8 cellular contexts compared by ENCODE assay signal in genomic region chr17:34420254-34420766, GRCh38. TPM values are rescaled to one million over a fixed set of nuclear protein-coding genes. Genes with fewer than 3 reads are reported as not detected.
A peak's percentile ranks its signal among the peaks of the same experiment; 100 is the strongest.
DNase-seq lines count a peak whose midpoint lies in the region; ATAC-seq, FAIRE-seq and TF ChIP-seq lines count a peak whose summit lies in the region.

No MANE protein-coding gene starts in this region.

- CTCF ChIA-PET in HEK293 (lab: Yijun Ruan, JAX), result interaction anchor here (0.6 to 2.7 kb wide), 39 partner anchors 9 to 1484 kb away, joined by 3 to 11 read pairs (median 3); partner anchors contain the start of gene CCL11
- CTCF ChIA-PET in activated CD8-positive, alpha-beta memory T cell treated with anti-CD3 and anti-CD28 coated beads, Interleukin-2, amount 10 ng/mL, durations not matched to agents 7 days and 5 days (lab: Charles Lee), result interaction anchor here (0.6 to 7.8 kb wide), 31 partner anchors 9 to 723 kb away, joined by 3 to 52 read pairs (median 3); partner anchors contain the start of genes CCL1 and RAD51D
- CTCF ChIA-PET in endothelial cell of umbilical vein (lab: Charles Lee), result interaction anchor here (0.6 to 5.2 kb wide), 35 partner anchors 8 to 1119 kb away, joined by 3 to 44 read pairs (median 4); partner anchors contain the start of gene RAD51D

- H3K4me3 ChIP-seq in HEK293 (ENCODE audit: low read depth, low read length) (no peak overlapping the region), endothelial cell of umbilical vein (replicated peaks in 1 of 3; ENCODE audit: insufficient read depth in 1 of 3, low read depth in 1 of 3, low read length in 3 of 3) (no peak overlapping the region)

- peak; percentile 80 for DNase-seq in Ammon's horn (ENCODE audit: low spot score)
- DNase-seq in NOMO-1 (lab: John Stamatoyannopoulos, UW; ENCODE audit: unreplicated experiment in 2 of 2), result peak; percentile 34 to 60
- peak; percentile 75 for DNase-seq in activated CD8-positive, alpha-beta memory T cell treated with anti-CD3 and anti-CD28 coated beads, Interleukin-2, amount 10 ng/mL, durations not matched to agents 7 days and 5 days
- DNase-seq in endothelial cell of umbilical vein (ENCODE audit: low read depth, low spot score), result peak; percentile 78
- DNase-seq in naive thymus-derived CD8-positive, alpha-beta T cell, result peak; percentile 29 to 78 (median 58)
- DNase-seq in stimulated activated CD8-positive, alpha-beta memory T cell treated with anti-CD3 and anti-CD28 coated beads, Interleukin-7, amount 100 ng/mL, for 48 hours (ENCODE audit: extremely low read depth in 1 of 2, low read depth in 1 of 2), result peak; percentile 20 to 42

- no peak overlapping the region for H3K27ac ChIP-seq in HEK293 (ENCODE audit: extremely low read depth, low read depth, low read length)
- no peak overlapping the region for H3K27ac ChIP-seq in endothelial cell of umbilical vein (ENCODE audit: insufficient read depth, low read depth, low read length)

- no peaks in the 10 kb centered on the region for H3K9me3 Mint-ChIP-seq in activated CD8-positive, alpha-beta memory T cell treated with anti-CD3 and anti-CD28 coated beads, Interleukin-2, amount 10 ng/mL, durations not matched to agents 7 days and 5 days (ENCODE audit: low read depth)
- H3K9me3 Mint-ChIP-seq in naive thymus-derived CD8-positive, alpha-beta T cell, result no peaks in the 10 kb centered on the region

- POLR2A ChIA-PET in HEK293 (lab: Yijun Ruan, JAX), result no interaction called here
- POLR2A ChIA-PET in endothelial cell of umbilical vein (lab: Charles Lee), result no interaction called here
- POLR2A ChIA-PET in naive thymus-derived CD8-positive, alpha-beta T cell (lab: Charles Lee), result interaction anchor here (1.2 kb wide), 1 partner anchor 218 kb away, joined by 3 read pairs; no protein-coding TSS in a partner anchor

- no peaks in the 10 kb centered on the region for H3K4me1 ChIP-seq in HEK293 (ENCODE audit: control insufficient read depth, insufficient read depth, low read length)
- no peaks in the 10 kb centered on the region for H3K4me1 ChIP-seq in endothelial cell of umbilical vein (ENCODE audit: control insufficient read depth, extremely low read depth, insufficient read depth, low read length)

- BruUV-seq in endothelial cell of umbilical vein (replicated peaks; lab: Mats Ljungman, UMichigan), result no TSS peak

- intact Hi-C loops in endothelial cell of umbilical vein (cut with micrococcal nuclease), result loop anchor here (1.0 kb wide), 5 partner anchors 99 to 699 kb away; partner anchors contain the start of gene RAD51D

- TF ChIP-seq CTCF in HEK293 (tag by site-specific recombination; IDR thresholded peaks at IDR 0.05), result peak; percentile 73
- TF ChIP-seq CTCF in endothelial cell of umbilical vein (IDR thresholded peaks at IDR 0.05; ENCODE audit: extremely low read depth in 1 of 2, insufficient read depth in 1 of 2, low read depth in 1 of 2, low read length in 2 of 2), result peak; percentile 88 to 93

- peaks cover 25 to 26% of the 10 kb centered on the region in 2 experiments for H3K27me3 ChIP-seq in endothelial cell of umbilical vein (ENCODE audit: control insufficient read depth in 2 of 2, insufficient read depth in 2 of 2, low read length in 2 of 2)

- no peaks in the 10 kb centered on the region for H3K4me1 Mint-ChIP-seq in activated CD8-positive, alpha-beta memory T cell treated with anti-CD3 and anti-CD28 coated beads, Interleukin-2, amount 10 ng/mL, durations not matched to agents 7 days and 5 days
- peaks cover 2 to 6% (median 2%) of the 10 kb centered on the region in 4 donors for H3K4me1 Mint-ChIP-seq in naive thymus-derived CD8-positive, alpha-beta T cell

- dilution Hi-C loops in endothelial cell of umbilical vein (cut with MboI; ENCODE audit: extremely low pct_ligation_motif_present, low sequenced_read_pairs), result no loop called here

- H3K9me3 ChIP-seq in HEK293 (ENCODE audit: control insufficient read depth, insufficient read depth, low read depth, low read length) (no peaks in the 10 kb centered on the region), endothelial cell of umbilical vein (replicated peaks; ENCODE audit: control insufficient read depth, insufficient read depth, low read length) (no peaks in the 10 kb centered on the region)

- H3K36me3 ChIP-seq in HEK293 (ENCODE audit: control insufficient read depth in 2 of 2, insufficient read depth in 1 of 2, low read length in 2 of 2) (no peaks in the 10 kb centered on the region), endothelial cell of umbilical vein (ENCODE audit: control insufficient read depth in 2 of 2, extremely low read depth in 1 of 2, insufficient read depth in 2 of 2, low read length in 2 of 2) (no peaks in the 10 kb centered on the region)

- H3K4me2 ChIP-seq in endothelial cell of umbilical vein (ENCODE audit: insufficient read depth, low read length), result no peak overlapping the region

- no peak overlapping the region for H3K9ac ChIP-seq in endothelial cell of umbilical vein (replicated peaks; ENCODE audit: extremely low read depth, insufficient read depth, low read length)

- no peaks in the 10 kb centered on the region for H3K36me3 Mint-ChIP-seq in activated CD8-positive, alpha-beta memory T cell treated with anti-CD3 and anti-CD28 coated beads, Interleukin-2, amount 10 ng/mL, durations not matched to agents 7 days and 5 days
- no peaks in the 10 kb centered on the region for H3K36me3 Mint-ChIP-seq in naive thymus-derived CD8-positive, alpha-beta T cell

- no peak for TF ChIP-seq POLR2A in endothelial cell of umbilical vein (IDR thresholded peaks at IDR 0.05; ENCODE audit: low read depth, low read length)

- no peak overlapping the region for H3K4me3 Mint-ChIP-seq in activated CD8-positive, alpha-beta memory T cell treated with anti-CD3 and anti-CD28 coated beads, Interleukin-2, amount 10 ng/mL, durations not matched to agents 7 days and 5 days
- H3K4me3 Mint-ChIP-seq in naive thymus-derived CD8-positive, alpha-beta T cell, result no peak overlapping the region

- ATAC-seq in activated CD8-positive, alpha-beta memory T cell treated with anti-CD3 and anti-CD28 coated beads, Interleukin-2, amount 10 ng/mL, durations not matched to agents 7 days and 5 days, result peak; percentile 45
- ATAC-seq in naive thymus-derived CD8-positive, alpha-beta T cell, result peak in 1 of 2 donors; percentile 50
- no peak for ATAC-seq in GM18909 (IDR thresholded peaks at IDR 0.05; ENCODE audit: poor library complexity, unreplicated experiment)

- H4K20me1 ChIP-seq in endothelial cell of umbilical vein (replicated peaks; ENCODE audit: control insufficient read depth, extremely low read depth, insufficient read depth, low read length), result no peaks in the 10 kb centered on the region

- FAIRE-seq in endothelial cell of umbilical vein (lab: Jason Lieb, UNC), result peak; percentile 95

- no peak overlapping the region for H3K27ac Mint-ChIP-seq in activated CD8-positive, alpha-beta memory T cell treated with anti-CD3 and anti-CD28 coated beads, Interleukin-2, amount 10 ng/mL, durations not matched to agents 7 days and 5 days
- H3K27ac Mint-ChIP-seq in naive thymus-derived CD8-positive, alpha-beta T cell, result no peak overlapping the region

- H2AFZ ChIP-seq in endothelial cell of umbilical vein (ENCODE audit: low read depth, low read length), result no peak overlapping the region

- no peaks in the 10 kb centered on the region for H3K9me1 ChIP-seq in endothelial cell of umbilical vein (replicated peaks; ENCODE audit: control insufficient read depth, extremely low read depth, insufficient read depth, low read length)

- H3K79me2 ChIP-seq in endothelial cell of umbilical vein (ENCODE audit: control insufficient read depth, insufficient read depth, low read length), result no peaks in the 10 kb centered on the region

- peaks cover 60% of the 10 kb centered on the region for H3K27me3 Mint-ChIP-seq in activated CD8-positive, alpha-beta memory T cell treated with anti-CD3 and anti-CD28 coated beads, Interleukin-2, amount 10 ng/mL, durations not matched to agents 7 days and 5 days
- peaks cover 19 to 39% (median 34%) of the 10 kb centered on the region in 5 donors for H3K27me3 Mint-ChIP-seq in naive thymus-derived CD8-positive, alpha-beta T cell

TF ChIP-seq in HEK293, 187 proteins besides CTCF, POLR2A, EP300 and RAD21 (continues in another document):
- TF ChIP-seq SP2 (tag by site-specific recombination; IDR thresholded peaks at IDR 0.05) (no peak), ZNF184 (tag by site-specific recombination; IDR thresholded peaks at IDR 0.05) (no peak)
- TF ChIP-seq, protein P1, sequence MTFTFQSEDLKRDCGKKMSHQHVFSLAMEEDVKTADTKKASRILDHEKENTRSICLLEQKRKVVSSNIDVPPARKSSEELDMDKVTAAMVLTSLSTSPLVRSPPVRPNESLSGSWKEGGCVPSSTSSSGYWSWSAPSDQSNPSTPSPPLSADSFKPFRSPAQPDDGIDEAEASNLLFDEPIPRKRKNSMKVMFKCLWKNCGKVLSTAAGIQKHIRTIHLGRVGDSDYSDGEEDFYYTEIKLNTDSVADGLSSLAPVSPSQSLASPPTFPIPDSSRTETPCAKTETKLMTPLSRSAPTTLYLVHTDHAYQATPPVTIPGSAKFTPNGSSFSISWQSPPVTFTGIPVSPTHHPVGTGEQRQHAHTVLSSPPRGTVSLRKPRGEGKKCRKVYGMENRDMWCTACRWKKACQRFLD (tag by site-specific recombination; IDR thresholded peaks at IDR 0.05), result no peak

TF ChIP-seq in endothelial cell of umbilical vein, 7 proteins besides CTCF, POLR2A, EP300 and RAD21:
- TF ChIP-seq POLR2AphosphoS5 (IDR thresholded peaks at IDR 0.05; ENCODE audit: insufficient read depth, low read depth, low read length), result no peak
- no peak for TF ChIP-seq FOS (IDR thresholded peaks at IDR 0.05; ENCODE audit: borderline replicate concordance, insufficient read depth, low read length)
- TF ChIP-seq, protein P2, sequence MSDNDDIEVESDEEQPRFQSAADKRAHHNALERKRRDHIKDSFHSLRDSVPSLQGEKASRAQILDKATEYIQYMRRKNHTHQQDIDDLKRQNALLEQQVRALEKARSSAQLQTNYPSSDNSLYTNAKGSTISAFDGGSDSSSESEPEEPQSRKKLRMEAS (IDR thresholded peaks at IDR 0.05; ENCODE audit: insufficient read depth, insufficient read length), result no peak

RNA-seq across cellular contexts. Expression of gene CCL1, which starts 57.3 kb away (rescaled TPM):
- 10 to 100 TPM in 1 of 2 experiments, under 1 TPM in 1; 0.73 to 25.6 TPM for total RNA-seq in activated CD8-positive, alpha-beta memory T cell treated with anti-CD3 and anti-CD28 coated beads, Interleukin-2, amount 10 ng/mL, durations not matched to agents 7 days and 5 days
- not detected in 2 replicates for total RNA-seq in endothelial cell of umbilical vein
- polyA plus RNA-seq in endothelial cell of umbilical vein, result not detected in 2 replicates
- polyA plus RNA-seq in endothelial cell of umbilical vein (2011; cell fraction: cytosol; rRNA removed), result not detected in 2 replicates
- polyA plus RNA-seq in endothelial cell of umbilical vein (2011; cell fraction: nucleus; rRNA removed), result not detected in 2 replicates
- not detected in 2 replicates for polyA plus RNA-seq in endothelial cell of umbilical vein (2012)
- not detected in 2 replicates for polyA minus RNA-seq in endothelial cell of umbilical vein
- polyA minus RNA-seq in endothelial cell of umbilical vein (2011; cell fraction: cytosol; rRNA and poly(A)+ RNA removed), result not detected
- polyA minus RNA-seq in endothelial cell of umbilical vein (2011; cell fraction: nucleus; rRNA and poly(A)+ RNA removed), result not detected in 2 replicates
- not detected for total RNA-seq in naive thymus-derived CD8-positive, alpha-beta T cell
- not detected for polyA plus RNA-seq in naive thymus-derived CD8-positive, alpha-beta T cell
